ENCODE assay signal across 26 cellular contexts in genomic region chr9:16328349-16328748, GRCh38.
"Had no signal": no experiment of that assay in that cellular context is flagged by ENCODE, and none has a peak within 500 bp of the region (broad histone marks: within the 10 kb centered on the region; RNA-seq: fewer than 3 reads in every experiment).

No MANE protein-coding gene starts in this region.

- H3K27me3 Mint-ChIP-seq: activated B cell treated with CpG ODN at 0.5 μM for 24 hours; activated CD4-positive, alpha-beta T cell treated with anti-CD3 and anti-CD28 coated beads for 36 hours; activated naive CD8-positive, alpha-beta T cell treated with anti-CD3 and anti-CD28 coated beads for 36 hours; activated T-cell treated with anti-CD3 and anti-CD28 coated beads, Interleukin-2, amount 50 U/mL, for 24 hours; activated T-helper 17 cell treated with anti-CD3 and anti-CD28 coated beads, Interleukin-2, amount 50 U/mL, for 72 hours had no signal

- H3K36me3 Mint-ChIP-seq: activated naive CD8-positive, alpha-beta T cell treated with anti-CD3 and anti-CD28 coated beads for 36 hours; brain; natural killer cell treated with Interleukin-12 subunit alpha and Interleukin-12 subunit beta and Interleukin-15 and Interleukin-18, amount 100 ng/mL, for 72 hours; stimulated activated effector memory CD8-positive, alpha-beta T cell treated with anti-CD3 and anti-CD28 coated beads, Interleukin-12 subunit alpha, Interleukin-12 subunit beta, amount 100 ng/mL, for 72 hours had no signal

- H3K27ac ChIP-seq: pancreas, psoas muscle, stomach, transverse colon had no signal

- H3K27me3 ChIP-seq: pancreas, stomach, transverse colon had no signal

- FAIRE-seq: frontal cortex, pancreas, urothelium cell line had no signal

- H3K36me3 ChIP-seq: left ventricle myocardium inferior, pancreas, stomach, transverse colon had no signal

- H3K4me1 ChIP-seq: pancreas, psoas muscle, transverse colon had no signal

- H3K27ac Mint-ChIP-seq: activated B cell treated with CpG ODN at 0.5 μM for 24 hours; activated CD4-positive, alpha-beta T cell treated with anti-CD3 and anti-CD28 coated beads for 36 hours; activated naive CD8-positive, alpha-beta T cell treated with anti-CD3 and anti-CD28 coated beads for 36 hours; activated T-cell treated with anti-CD3 and anti-CD28 coated beads, Interleukin-2, amount 50 U/mL, for 24 hours; activated T-helper 17 cell treated with anti-CD3 and anti-CD28 coated beads, Interleukin-2, amount 50 U/mL, for 72 hours; natural killer cell treated with Interleukin-12 subunit alpha and Interleukin-12 subunit beta and Interleukin-15 and Interleukin-18, amount 100 ng/mL, for 72 hours; stimulated activated effector memory CD8-positive, alpha-beta T cell treated with anti-CD3 and anti-CD28 coated beads, Interleukin-12 subunit alpha, Interleukin-12 subunit beta, amount 100 ng/mL, for 72 hours had no signal

- H3K4me1 Mint-ChIP-seq: activated B cell treated with CpG ODN at 0.5 μM for 24 hours; activated CD4-positive, alpha-beta T cell treated with anti-CD3 and anti-CD28 coated beads for 36 hours; activated naive CD8-positive, alpha-beta T cell treated with anti-CD3 and anti-CD28 coated beads for 36 hours; activated T-helper 17 cell treated with anti-CD3 and anti-CD28 coated beads, Interleukin-2, amount 50 U/mL, for 72 hours; stimulated activated effector memory CD8-positive, alpha-beta T cell treated with anti-CD3 and anti-CD28 coated beads, Interleukin-12 subunit alpha, Interleukin-12 subunit beta, amount 100 ng/mL, for 72 hours had no signal

- H3K9me3 ChIP-seq: left ventricle myocardium inferior, pancreas, psoas muscle, stomach, transverse colon had no signal

- DNase-seq: activated B cell treated with CpG ODN at 0.5 μM for 24 hours; activated CD4-positive, alpha-beta T cell treated with anti-CD3 and anti-CD28 coated beads for 36 hours; activated CD4-positive, alpha-beta T cell treated with anti-CD3 and anti-CD28 coated beads, Interleukin-2, amount 50 U/mL, for 4 hours; activated CD8-positive, alpha-beta memory T cell treated with anti-CD3 and anti-CD28 coated beads for 24 hours; activated CD8-positive, alpha-beta memory T cell treated with anti-CD3 and anti-CD28 coated beads, Interleukin-2, amount 50 U/mL, for 4 hours; activated naive CD8-positive, alpha-beta T cell treated with anti-CD3 and anti-CD28 coated beads for 36 hours; activated T-cell treated with anti-CD3 and anti-CD28 coated beads, Interleukin-2, amount 50 U/mL, for 24 hours; caudate nucleus; effector memory CD4-positive, alpha-beta T cell; hippocampal formation; left ventricle myocardium inferior; mammary epithelial cell; midbrain; pancreas; psoas muscle; stimulated activated CD4-positive, alpha-beta T cell treated with anti-CD3 and anti-CD28 coated beads, Interleukin-12 subunit alpha, Interleukin-12 subunit beta, amount 100 ng/mL, for 4 hours; stomach; T-helper 9 cell; transverse colon had no signal

- ATAC-seq: activated CD4-positive, alpha-beta T cell treated with anti-CD3 and anti-CD28 coated beads for 36 hours; activated T-helper 17 cell treated with anti-CD3 and anti-CD28 coated beads, Interleukin-2, amount 50 U/mL, for 72 hours; natural killer cell treated with Interleukin-12 subunit alpha and Interleukin-12 subunit beta and Interleukin-15 and Interleukin-18, amount 100 ng/mL, for 72 hours; pancreas; psoas muscle; right cardiac atrium; stimulated activated effector memory CD8-positive, alpha-beta T cell treated with anti-CD3 and anti-CD28 coated beads, Interleukin-12 subunit alpha, Interleukin-12 subunit beta, amount 100 ng/mL, for 72 hours had no signal

- H3K9me3 Mint-ChIP-seq: activated B cell treated with CpG ODN at 0.5 μM for 24 hours; activated naive CD8-positive, alpha-beta T cell treated with anti-CD3 and anti-CD28 coated beads for 36 hours; activated T-cell treated with anti-CD3 and anti-CD28 coated beads, Interleukin-2, amount 50 U/mL, for 24 hours; activated T-helper 17 cell treated with anti-CD3 and anti-CD28 coated beads, Interleukin-2, amount 50 U/mL, for 72 hours; natural killer cell treated with Interleukin-12 subunit alpha and Interleukin-12 subunit beta and Interleukin-15 and Interleukin-18, amount 100 ng/mL, for 72 hours had no signal

- H3K4me3 ChIP-seq: left ventricle myocardium inferior, pancreas, psoas muscle, stomach, transverse colon had no signal

- H3K4me3 Mint-ChIP-seq: activated B cell treated with CpG ODN at 0.5 μM for 24 hours; activated CD4-positive, alpha-beta T cell treated with anti-CD3 and anti-CD28 coated beads for 36 hours; activated naive CD8-positive, alpha-beta T cell treated with anti-CD3 and anti-CD28 coated beads for 36 hours; activated T-cell treated with anti-CD3 and anti-CD28 coated beads, Interleukin-2, amount 50 U/mL, for 24 hours; activated T-helper 17 cell treated with anti-CD3 and anti-CD28 coated beads, Interleukin-2, amount 50 U/mL, for 72 hours; brain; natural killer cell treated with Interleukin-12 subunit alpha and Interleukin-12 subunit beta and Interleukin-15 and Interleukin-18, amount 100 ng/mL, for 72 hours; stimulated activated effector memory CD8-positive, alpha-beta T cell treated with anti-CD3 and anti-CD28 coated beads, Interleukin-12 subunit alpha, Interleukin-12 subunit beta, amount 100 ng/mL, for 72 hours had no signal
